In genomic region chr2:47080888-47081301, GRCh38 we compare ENCODE assay signal across 14 cellular contexts.
"Had no signal": no experiment of that assay in that cellular context is flagged by ENCODE, and none has a peak within 500 bp of the region (broad histone marks: within the 10 kb centered on the region; RNA-seq: fewer than 3 reads in every experiment).

No MANE protein-coding gene starts in this region.

- H3K9me3 Mint-ChIP-seq: activated CD4-positive, alpha-beta memory T cell treated with anti-CD3 and anti-CD28 coated beads, Interleukin-2, amount 10 ng/mL, durations not matched to agents 7 days and 5 days; activated naive CD4-positive, alpha-beta T cell treated with anti-CD3 and anti-CD28 coated beads, Interleukin-2, amount 50 U/mL, for 24 hours; activated T-cell treated with anti-CD3 and anti-CD28 coated beads, Interleukin-2, amount 50 U/mL, for 4 hours had no signal

- H2AFZ ChIP-seq: parathyroid adenoma had no signal

- H3K36me3 ChIP-seq: adrenal gland, cardiac muscle cell, lower lobe of right lung, thoracic aorta had no signal

- H3K9me3 ChIP-seq: adrenal gland, lower lobe of right lung, thoracic aorta had no signal

- ATAC-seq: activated T-cell treated with anti-CD3 and anti-CD28 coated beads, Interleukin-2, amount 50 U/mL, for 4 hours; esophagus mucosa; lower lobe of right lung had no signal

- H3K4me2 ChIP-seq: smooth muscle cell had no signal

- H3K9ac ChIP-seq: parathyroid adenoma had no signal

- H3K27me3 ChIP-seq: adrenal gland, cardiac muscle cell had no signal

- H3K27ac ChIP-seq: cardiac muscle cell, parathyroid adenoma had no signal

- H3K4me3 ChIP-seq: adrenal gland, cardiac muscle cell, lower lobe of right lung, smooth muscle cell, thoracic aorta had no signal

- H3K4me3 Mint-ChIP-seq: activated CD4-positive, alpha-beta memory T cell treated with anti-CD3 and anti-CD28 coated beads, Interleukin-2, amount 10 ng/mL, durations not matched to agents 7 days and 5 days; activated naive CD4-positive, alpha-beta T cell treated with anti-CD3 and anti-CD28 coated beads, Interleukin-2, amount 50 U/mL, for 24 hours; activated T-cell treated with anti-CD3 and anti-CD28 coated beads, Interleukin-2, amount 50 U/mL, for 4 hours had no signal

- H3K36me3 Mint-ChIP-seq: activated naive CD4-positive, alpha-beta T cell treated with anti-CD3 and anti-CD28 coated beads, Interleukin-2, amount 50 U/mL, for 24 hours had no signal

- H3K27ac Mint-ChIP-seq: activated CD4-positive, alpha-beta memory T cell treated with anti-CD3 and anti-CD28 coated beads, Interleukin-2, amount 10 ng/mL, durations not matched to agents 7 days and 5 days had no signal

- DNase-seq: activated CD4-positive, alpha-beta memory T cell treated with anti-CD3 and anti-CD28 coated beads, Interleukin-2, amount 10 ng/mL, durations not matched to agents 7 days and 5 days; activated CD4-positive, alpha-beta T cell treated with anti-CD3 and anti-CD28 coated beads for 4 hours; activated effector memory CD4-positive, alpha-beta T cell treated with anti-CD3 and anti-CD28 coated beads, Interleukin-2, amount 50 U/mL, for 16 hours; activated T-cell treated with anti-CD3 and anti-CD28 coated beads, Interleukin-2, amount 50 U/mL, for 4 hours; adrenal gland; left colon; lower lobe of right lung; T-helper 2 cell had no signal

- H3K27me3 Mint-ChIP-seq: activated CD4-positive, alpha-beta memory T cell treated with anti-CD3 and anti-CD28 coated beads, Interleukin-2, amount 10 ng/mL, durations not matched to agents 7 days and 5 days; activated naive CD4-positive, alpha-beta T cell treated with anti-CD3 and anti-CD28 coated beads, Interleukin-2, amount 50 U/mL, for 24 hours had no signal

- H3K4me1 Mint-ChIP-seq: activated CD4-positive, alpha-beta memory T cell treated with anti-CD3 and anti-CD28 coated beads, Interleukin-2, amount 10 ng/mL, durations not matched to agents 7 days and 5 days had no signal
